1 cellular context compared by ENCODE assay signal in the genomic region with DNA sequence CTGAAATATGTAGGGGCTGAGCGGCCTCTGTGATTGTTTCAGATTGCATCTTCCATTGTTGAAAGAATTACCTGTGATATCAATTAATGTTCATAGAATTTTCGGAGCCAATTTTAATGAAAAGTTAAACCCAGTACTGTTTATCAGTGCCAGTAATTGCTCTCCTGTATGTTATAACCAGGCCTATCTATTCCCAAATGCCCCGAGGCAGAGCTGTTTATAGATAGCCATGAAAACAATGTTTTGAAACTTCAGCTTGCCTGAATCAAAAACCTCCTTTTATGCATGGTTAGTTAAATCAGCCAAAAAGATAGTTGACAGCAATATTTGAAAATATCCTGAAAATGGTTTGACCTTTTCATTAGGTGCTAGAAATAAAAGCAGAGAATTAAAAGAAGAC.
TF ChIP-seq lines count a peak whose summit lies in the region.

No MANE protein-coding gene starts in this region.

TF ChIP-seq in GM23338, 12 proteins besides CTCF, POLR2A, EP300 and RAD21 (continued from another document):
- TF ChIP-seq, protein P1, sequence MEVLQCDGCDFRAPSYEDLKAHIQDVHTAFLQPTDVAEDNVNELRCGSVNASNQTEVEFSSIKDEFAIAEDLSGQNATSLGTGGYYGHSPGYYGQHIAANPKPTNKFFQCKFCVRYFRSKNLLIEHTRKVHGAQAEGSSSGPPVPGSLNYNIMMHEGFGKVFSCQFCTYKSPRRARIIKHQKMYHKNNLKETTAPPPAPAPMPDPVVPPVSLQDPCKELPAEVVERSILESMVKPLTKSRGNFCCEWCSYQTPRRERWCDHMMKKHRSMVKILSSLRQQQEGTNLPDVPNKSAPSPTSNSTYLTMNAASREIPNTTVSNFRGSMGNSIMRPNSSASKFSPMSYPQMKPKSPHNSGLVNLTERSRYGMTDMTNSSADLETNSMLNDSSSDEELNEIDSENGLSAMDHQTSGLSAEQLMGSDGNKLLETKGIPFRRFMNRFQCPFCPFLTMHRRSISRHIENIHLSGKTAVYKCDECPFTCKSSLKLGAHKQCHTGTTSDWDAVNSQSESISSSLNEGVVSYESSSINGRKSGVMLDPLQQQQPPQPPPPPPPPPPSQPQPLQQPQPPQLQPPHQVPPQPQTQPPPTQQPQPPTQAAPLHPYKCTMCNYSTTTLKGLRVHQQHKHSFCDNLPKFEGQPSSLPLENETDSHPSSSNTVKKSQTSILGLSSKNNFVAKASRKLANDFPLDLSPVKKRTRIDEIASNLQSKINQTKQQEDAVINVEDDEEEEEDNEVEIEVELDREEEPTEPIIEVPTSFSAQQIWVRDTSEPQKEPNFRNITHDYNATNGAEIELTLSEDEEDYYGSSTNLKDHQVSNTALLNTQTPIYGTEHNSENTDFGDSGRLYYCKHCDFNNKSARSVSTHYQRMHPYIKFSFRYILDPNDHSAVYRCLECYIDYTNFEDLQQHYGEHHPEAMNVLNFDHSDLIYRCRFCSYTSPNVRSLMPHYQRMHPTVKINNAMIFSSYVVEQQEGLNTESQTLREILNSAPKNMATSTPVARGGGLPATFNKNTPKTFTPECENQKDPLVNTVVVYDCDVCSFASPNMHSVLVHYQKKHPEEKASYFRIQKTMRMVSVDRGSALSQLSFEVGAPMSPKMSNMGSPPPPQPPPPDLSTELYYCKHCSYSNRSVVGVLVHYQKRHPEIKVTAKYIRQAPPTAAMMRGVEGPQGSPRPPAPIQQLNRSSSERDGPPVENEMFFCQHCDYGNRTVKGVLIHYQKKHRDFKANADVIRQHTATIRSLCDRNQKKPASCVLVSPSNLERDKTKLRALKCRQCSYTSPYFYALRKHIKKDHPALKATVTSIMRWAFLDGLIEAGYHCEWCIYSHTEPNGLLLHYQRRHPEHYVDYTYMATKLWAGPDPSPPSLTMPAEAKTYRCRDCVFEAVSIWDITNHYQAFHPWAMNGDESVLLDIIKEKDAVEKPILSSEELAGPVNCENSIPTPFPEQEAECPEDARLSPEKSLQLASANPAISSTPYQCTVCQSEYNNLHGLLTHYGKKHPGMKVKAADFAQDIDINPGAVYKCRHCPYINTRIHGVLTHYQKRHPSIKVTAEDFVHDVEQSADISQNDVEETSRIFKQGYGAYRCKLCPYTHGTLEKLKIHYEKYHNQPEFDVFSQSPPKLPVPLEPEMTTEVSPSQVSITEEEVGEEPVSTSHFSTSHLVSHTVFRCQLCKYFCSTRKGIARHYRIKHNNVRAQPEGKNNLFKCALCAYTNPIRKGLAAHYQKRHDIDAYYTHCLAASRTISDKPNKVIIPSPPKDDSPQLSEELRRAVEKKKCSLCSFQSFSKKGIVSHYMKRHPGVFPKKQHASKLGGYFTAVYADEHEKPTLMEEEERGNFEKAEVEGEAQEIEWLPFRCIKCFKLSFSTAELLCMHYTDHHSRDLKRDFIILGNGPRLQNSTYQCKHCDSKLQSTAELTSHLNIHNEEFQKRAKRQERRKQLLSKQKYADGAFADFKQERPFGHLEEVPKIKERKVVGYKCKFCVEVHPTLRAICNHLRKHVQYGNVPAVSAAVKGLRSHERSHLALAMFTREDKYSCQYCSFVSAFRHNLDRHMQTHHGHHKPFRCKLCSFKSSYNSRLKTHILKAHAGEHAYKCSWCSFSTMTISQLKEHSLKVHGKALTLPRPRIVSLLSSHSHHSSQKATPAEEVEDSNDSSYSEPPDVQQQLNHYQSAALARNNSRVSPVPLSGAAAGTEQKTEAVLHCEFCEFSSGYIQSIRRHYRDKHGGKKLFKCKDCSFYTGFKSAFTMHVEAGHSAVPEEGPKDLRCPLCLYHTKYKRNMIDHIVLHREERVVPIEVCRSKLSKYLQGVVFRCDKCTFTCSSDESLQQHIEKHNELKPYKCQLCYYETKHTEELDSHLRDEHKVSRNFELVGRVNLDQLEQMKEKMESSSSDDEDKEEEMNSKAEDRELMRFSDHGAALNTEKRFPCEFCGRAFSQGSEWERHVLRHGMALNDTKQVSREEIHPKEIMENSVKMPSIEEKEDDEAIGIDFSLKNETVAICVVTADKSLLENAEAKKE (CRISPR knock-in tag; IDR thresholded peaks at IDR 0.05), result no peak
- TF ChIP-seq EZH2phosphoT487 (IDR thresholded peaks at IDR 0.05; ENCODE audit: unreplicated experiment) (no peak), ZNF331 (CRISPR knock-in tag; IDR thresholded peaks at IDR 0.05; ENCODE audit: low read depth) (no peak), STAT1 (IDR thresholded peaks at IDR 0.05; ENCODE audit: unreplicated experiment) (no peak)
